ENCODE assay signal across 14 cellular contexts in the genomic region with DNA sequence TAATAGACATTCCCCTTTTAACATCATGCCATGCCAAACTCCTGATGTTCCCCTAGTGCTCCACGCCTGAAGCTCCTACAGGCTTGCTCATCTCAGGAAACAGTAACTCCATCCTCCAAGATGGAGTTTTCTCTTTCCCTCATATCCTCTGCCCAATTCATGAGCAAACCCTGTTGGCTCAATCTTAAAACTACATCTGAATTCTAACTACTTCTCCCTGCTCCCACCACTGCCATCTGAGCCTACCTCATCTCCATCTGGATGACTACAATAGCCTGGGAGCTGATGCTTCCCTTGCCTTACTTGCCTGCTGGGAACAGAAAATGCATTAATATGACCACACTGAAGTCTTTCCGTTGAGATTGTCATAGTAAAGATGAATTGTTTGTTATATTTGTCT.
A peak's percentile ranks its signal among the peaks of the same experiment; 100 is the strongest.
DNase-seq lines count a peak whose midpoint lies in the region; ATAC-seq lines count a peak whose summit lies in the region.
"Had no signal": no experiment of that assay in that cellular context is flagged by ENCODE, and none has a peak within 500 bp of the region (broad histone marks: within the 10 kb centered on the region; RNA-seq: fewer than 3 reads in every experiment).

No MANE protein-coding gene starts in this region.

- H3K27ac Mint-ChIP-seq in T-helper 17 cell (peak overlapping the region; percentile 98), immature natural killer cell (peak overlapping the region; percentile 95 to 99 (median 97))
- H3K27ac Mint-ChIP-seq: H9, nephron had no signal

- H3K27me3 Mint-ChIP-seq in activated T-cell treated with anti-CD3 and anti-CD28 coated beads, Interleukin-2, amount 50 U/mL, for 4 hours (ENCODE audit: low read depth) = no peaks in the 10 kb centered on the region
- H3K27me3 Mint-ChIP-seq in T-helper 17 cell (no peaks in the 10 kb centered on the region), immature natural killer cell (ENCODE audit: low read depth in 3 of 3) (peaks cover 29 to 52% (median 33%) of the 10 kb centered on the region in 3 donors)

- H3K36me3 Mint-ChIP-seq in activated T-cell treated with anti-CD3 and anti-CD28 coated beads, Interleukin-2, amount 50 U/mL, for 4 hours (ENCODE audit: insufficient read depth) = peaks cover 24% of the 10 kb centered on the region
- H3K36me3 Mint-ChIP-seq in T-helper 17 cell (ENCODE audit: low read depth) (peaks cover 8% of the 10 kb centered on the region), immature natural killer cell (no peaks in the 10 kb centered on the region)

- no peak for ATAC-seq in activated T-cell treated with anti-CD3 and anti-CD28 coated beads, Interleukin-2, amount 50 U/mL, for 4 hours
- no peak for ATAC-seq in T-helper 17 cell

- H3K27ac ChIP-seq in temporal lobe (ENCODE audit: low read depth, low read length) = peak overlapping the region; percentile 29

- no peaks in the 10 kb centered on the region for H3K9me3 Mint-ChIP-seq in activated T-cell treated with anti-CD3 and anti-CD28 coated beads, Interleukin-2, amount 50 U/mL, for 4 hours
- no peaks in the 10 kb centered on the region for H3K9me3 Mint-ChIP-seq in immature natural killer cell
- H3K9me3 Mint-ChIP-seq: activated T-helper 2 cell treated with anti-CD3 and anti-CD28 coated beads, Interferon-gamma antibody, Interleukin-2, Interleukin-4, amounts not matched to agents 10 μg/mL and 5 μg/mL and 100 μg/mL, durations not matched to agents 14 hours and 24 hours and 36 hours; nephron had no signal

- H3K4me3 Mint-ChIP-seq in activated T-cell treated with anti-CD3 and anti-CD28 coated beads, Interleukin-2, amount 50 U/mL, for 4 hours = peak overlapping the region; percentile 40
- H3K4me3 Mint-ChIP-seq in T-helper 17 cell (peak overlapping the region; percentile 87), immature natural killer cell (peak overlapping the region; percentile 14 to 92 (median 74))
- H3K4me3 Mint-ChIP-seq: H9, nephron had no signal

- H3K9me3 ChIP-seq in T-helper 17 cell (ENCODE audit: control insufficient read depth, low read length, poor library complexity, severe bottlenecking) = no peaks in the 10 kb centered on the region

- intact Hi-C loops in posterior vena cava (cut with DNase I) = no loop called here

- no peak for DNase-seq in activated T-cell treated with anti-CD3 and anti-CD28 coated beads, Interleukin-2, amount 50 U/mL, for 4 hours
- DNase-seq in activated T-cell treated with anti-CD3 and anti-CD28 coated beads for 4 hours (no peak), T-helper 17 cell (no peak), immature natural killer cell (no peak), NCI-H2081 treated with DMSO at 0.1 percent for 48 hours (lab: John Stamatoyannopoulos, UW) (no peak), posterior vena cava (ENCODE audit: low spot score) (no peak), NCI-H345 treated with DMSO at 0.1 percent for 48 hours (lab: John Stamatoyannopoulos, UW; ENCODE audit: unreplicated experiment) (no peak)
- DNase-seq: EL, H9, NCI-H1417 treated with DMSO at 0.1 percent for 48 hours, NCI-H748 treated with DMSO at 0.1 percent for 48 hours had no signal

- H3K4me1 Mint-ChIP-seq in activated T-cell treated with anti-CD3 and anti-CD28 coated beads, Interleukin-2, amount 50 U/mL, for 4 hours (ENCODE audit: low read depth) = peaks cover 66% of the 10 kb centered on the region
- H3K4me1 Mint-ChIP-seq in T-helper 17 cell = peaks cover 50% of the 10 kb centered on the region
- H3K4me1 Mint-ChIP-seq in immature natural killer cell = peaks cover 68 to 70% of the 10 kb centered on the region in 2 donors
- H3K4me1 Mint-ChIP-seq: nephron had no signal
